In the genomic region with DNA sequence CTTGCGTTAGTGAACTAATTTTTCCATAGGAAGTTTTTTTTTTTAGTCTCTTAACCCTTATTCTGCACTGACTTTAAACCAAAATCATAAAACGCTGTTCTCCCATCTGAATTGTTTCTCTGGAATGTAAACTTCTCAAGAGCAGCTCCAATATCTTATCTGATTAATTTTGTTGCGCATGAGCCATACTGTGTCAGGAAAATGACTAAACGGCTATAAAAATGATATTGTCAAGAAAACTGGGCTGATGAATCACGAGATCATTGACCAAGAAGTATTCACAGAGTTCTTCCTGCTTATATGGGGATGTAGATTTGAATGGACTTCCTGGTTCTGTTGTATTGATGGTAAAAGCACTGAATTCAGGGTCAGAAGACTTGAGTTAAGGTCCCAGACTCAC, we compare ENCODE assay signal across 8 cellular contexts. TPM values are rescaled to one million over a fixed set of nuclear protein-coding genes. Genes with fewer than 3 reads are reported as not detected.
DNase-seq lines count a peak whose midpoint lies in the region; ATAC-seq, FAIRE-seq and TF ChIP-seq lines count a peak whose summit lies in the region.
"Not testable (repeated sequence)": the region's sequence is repeated elsewhere in the genome, so short reads cannot be mapped to it uniquely, and the experiment has no call there.

No MANE protein-coding gene starts in this region.

- not testable (repeated sequence) for H2AFZ ChIP-seq in PC-3 (ENCODE audit: low read length)

- not testable (repeated sequence) for H4K20me1 ChIP-seq in PC-3 (ENCODE audit: low read length)

- not testable (repeated sequence) for H3K27me3 ChIP-seq in PC-3 (ENCODE audit: low read length)

- H3F3A ChIP-seq in PC-3 (ENCODE audit: low read length, unreplicated experiment) = not testable (repeated sequence)

- peak overlapping the region; percentile 96 for H3K27ac Mint-ChIP-seq in Calu3 (ENCODE audit: unreplicated experiment)
- not testable (repeated sequence) for H3K27ac Mint-ChIP-seq in activated T-helper 17 cell treated with anti-CD3 and anti-CD28 coated beads, Interleukin-2, amount 50 U/mL, for 72 hours

- H3K4me2 ChIP-seq in PC-3 (ENCODE audit: low read length) = peak overlapping the region; percentile 64; the same call in 1 of the 2 replicates

- H3K36me3 ChIP-seq in PC-3 (ENCODE audit: low read depth, low read length) = not testable (repeated sequence)

- CTCF ChIA-PET in Calu3 (lab: Charles Lee) = interaction anchor here (0.7 to 0.8 kb wide), 6 partner anchors 13 to 370 kb away, joined by 3 to 10 read pairs (median 4); no protein-coding TSS in a partner anchor
- CTCF ChIA-PET in PC-3 (lab: Charles Lee) = interaction anchor here (0.7 kb wide), 1 partner anchor 12 kb away, joined by 13 read pairs; no protein-coding TSS in a partner anchor

- H3K4me3 ChIP-seq in PC-3 (ENCODE audit: low read length) = not testable (repeated sequence)

- H3K27me3 Mint-ChIP-seq in Calu3 (ENCODE audit: unreplicated experiment); activated T-helper 17 cell treated with anti-CD3 and anti-CD28 coated beads, Interleukin-2, amount 50 U/mL, for 72 hours: not testable (repeated sequence)

- H3K9me2 ChIP-seq in PC-3 (replicated peaks; ENCODE audit: low read length) = not testable (repeated sequence)

- H3K9ac ChIP-seq in PC-3 (ENCODE audit: low read length) = peak overlapping the region; percentile 75

- ATAC-seq in PC-3 = peak; percentile 48
- peak; percentile 46 for ATAC-seq in activated T-helper 17 cell treated with anti-CD3 and anti-CD28 coated beads, Interleukin-2, amount 50 U/mL, for 72 hours (replicated peaks)
- peak; percentile 12 for ATAC-seq in omental fat pad (ENCODE audit: low FRiP score)

- H3K4me3 Mint-ChIP-seq in Calu3 (ENCODE audit: low read depth, unreplicated experiment) = peak overlapping the region; percentile 68
- H3K4me3 Mint-ChIP-seq in activated T-helper 17 cell treated with anti-CD3 and anti-CD28 coated beads, Interleukin-2, amount 50 U/mL, for 72 hours = not testable (repeated sequence)

- peaks cover 24% of the 10 kb centered on the region for H3K36me3 Mint-ChIP-seq in Calu3 (ENCODE audit: insufficient read depth, unreplicated experiment)
- H3K36me3 Mint-ChIP-seq in activated T-helper 17 cell treated with anti-CD3 and anti-CD28 coated beads, Interleukin-2, amount 50 U/mL, for 72 hours (ENCODE audit: low read depth) = not testable (repeated sequence)

- peaks cover 28% of the 10 kb centered on the region for H3K4me1 ChIP-seq in PC-3 (ENCODE audit: insufficient read depth, low read length)

- not testable (repeated sequence) for H3K79me2 ChIP-seq in PC-3 (ENCODE audit: low read length)

- not testable (repeated sequence) for TF ChIP-seq CTCF in Calu3 (IDR thresholded peaks at IDR 0.05; ENCODE audit: unreplicated experiment); PC-3 (conservative IDR thresholded peaks at IDR 0.05; ENCODE audit: low read depth, low read length); omental fat pad (IDR thresholded peaks at IDR 0.05)

- H3K27ac ChIP-seq in PC-3 (ENCODE audit: low read length) = peak overlapping the region; percentile 96

- peaks cover 29% of the 10 kb centered on the region for H3K4me1 Mint-ChIP-seq in Calu3 (ENCODE audit: low read depth, unreplicated experiment)
- H3K4me1 Mint-ChIP-seq in activated T-helper 17 cell treated with anti-CD3 and anti-CD28 coated beads, Interleukin-2, amount 50 U/mL, for 72 hours = not testable (repeated sequence)

- not testable (repeated sequence) for BruUV-seq in Calu3 (replicated peaks; lab: Mats Ljungman, UMichigan); PC-3 (replicated peaks; lab: Mats Ljungman, UMichigan)

- peak; percentile 58 for FAIRE-seq in urothelium cell line (lab: Jason Lieb, UNC)

- H3K9me3 ChIP-seq in PC-3 (ENCODE audit: low read length) = not testable (repeated sequence)

- not testable (repeated sequence) for H3K9me3 Mint-ChIP-seq in Calu3 (ENCODE audit: low read depth, unreplicated experiment); activated T-helper 17 cell treated with anti-CD3 and anti-CD28 coated beads, Interleukin-2, amount 50 U/mL, for 72 hours

- POLR2A ChIA-PET in PC-3 (lab: Charles Lee; ENCODE audit: unreplicated experiment) = not testable (repeated sequence)

- intact Hi-C loops in Calu3 (cut with micrococcal nuclease; ENCODE audit: unreplicated experiment) = loop anchor here (2.0 kb wide), 1 partner anchor 37 kb away; a partner anchor contains a TSS
- intact Hi-C loops in PC-3 (cut with micrococcal nuclease) = not testable (repeated sequence)

- DNase-seq in Calu3 = peak; percentile 40
- DNase-seq in HT-29 (ENCODE audit: low spot score) = peak; percentile 85
- DNase-seq in PC-3 = peak; percentile 95
- DNase-seq in dermis blood vessel endothelial cell = peak; percentile 95
- DNase-seq in glomerular endothelial cell (ENCODE audit: extremely low read depth, low read depth, low spot score) = peak; percentile 89
- DNase-seq in omental fat pad (ENCODE audit: low spot score); urothelium cell line (ENCODE audit: low spot score): not testable (repeated sequence)

RNA-seq across cellular contexts. Expression of a gene that starts 37.0 kb away (rescaled TPM):
- 145 and 169 TPM in 2 replicates for total RNA-seq in Calu3 (2022)
- 90.3 and 108 TPM in 2 replicates for total RNA-seq in HT-29 (2014; rRNA removed; shearing (Covaris generic))
- total RNA-seq in PC-3 (2014; rRNA removed) = 36.8 and 46.8 TPM in 2 replicates
- total RNA-seq in activated T-helper 17 cell treated with anti-CD3 and anti-CD28 coated beads, Interleukin-2, amount 50 U/mL, for 72 hours = 100 to 1,000 TPM in 1 of 2 donors, 10 to 100 TPM in 1; 95.9 to 152 TPM
- 77.4 and 87.0 TPM in 2 replicates for total RNA-seq in dermis blood vessel endothelial cell
- 74.2 and 112 TPM in 2 replicates for total RNA-seq in glomerular endothelial cell
- total RNA-seq in omental fat pad = 100 to 1,000 TPM; 162 to 301 (median 216) TPM
